Comparison of ENCODE assay signal across 24 cellular contexts in the genomic region with DNA sequence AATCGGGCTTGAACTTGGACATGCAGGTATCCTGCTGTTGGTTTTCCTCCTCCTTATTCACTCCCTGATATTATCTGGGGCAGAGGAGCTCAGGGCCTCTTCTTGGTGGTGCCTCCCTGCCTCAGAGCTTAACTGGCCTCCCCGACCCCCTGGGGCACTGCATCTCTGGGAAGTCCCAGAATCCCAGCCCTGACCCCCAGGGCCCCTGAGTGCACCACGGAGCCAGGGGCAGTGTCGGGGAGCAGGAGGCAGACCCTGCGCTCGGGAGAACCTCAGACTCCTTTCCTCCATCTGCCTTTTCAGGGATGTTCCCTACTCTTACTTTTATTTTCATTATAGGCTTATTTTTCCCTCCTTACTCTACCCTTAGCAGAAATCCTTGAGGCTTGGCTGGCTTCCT.
"Had no signal": no experiment of that assay in that cellular context is flagged by ENCODE, and none has a peak within 500 bp of the region (broad histone marks: within the 10 kb centered on the region; RNA-seq: fewer than 3 reads in every experiment).

No MANE protein-coding gene starts in this region.

- H3K36me3 ChIP-seq: ascending aorta, esophagus muscularis mucosa, gastroesophageal sphincter, heart left ventricle, neutrophil, upper lobe of left lung had no signal

- H3K4me3 ChIP-seq: ascending aorta, esophagus muscularis mucosa, gastroesophageal sphincter, heart left ventricle, upper lobe of left lung had no signal

- H3K9me3 ChIP-seq: ascending aorta, neutrophil had no signal

- H3K27me3 ChIP-seq: ascending aorta, neutrophil, upper lobe of left lung had no signal

- H3K36me3 Mint-ChIP-seq: activated naive CD4-positive, alpha-beta T cell treated with anti-CD3 and anti-CD28 coated beads, Interleukin-2, amount 10 ng/mL, durations not matched to agents 7 days and 5 days; memory B cell had no signal

- H3K79me2 ChIP-seq: parathyroid adenoma had no signal

- H3K9ac ChIP-seq: parathyroid adenoma had no signal

- ATAC-seq: activated CD4-positive, alpha-beta T cell treated with anti-CD3 and anti-CD28 coated beads for 36 hours; gastroesophageal sphincter; heart left ventricle; left ventricle myocardium superior; naive thymus-derived CD4-positive, alpha-beta T cell; stimulated activated naive CD8-positive, alpha-beta T cell treated with anti-CD3 and anti-CD28 coated beads, Interleukin-15, Interleukin-2, amounts not matched to agents 100 U/mL and 50 U/mL, for 24 hours had no signal

- DNase-seq: activated CD4-positive, alpha-beta T cell treated with anti-CD3 and anti-CD28 coated beads for 36 hours; activated CD4-positive, alpha-beta T cell treated with anti-CD3 and anti-CD28 coated beads, Interleukin-2, amount 50 U/mL, for 48 hours; activated naive CD4-positive, alpha-beta T cell treated with anti-CD3 and anti-CD28 coated beads, Interleukin-2, amount 10 ng/mL, durations not matched to agents 7 days and 5 days; effector memory CD4-positive, alpha-beta T cell; left ventricle myocardium superior; naive thymus-derived CD4-positive, alpha-beta T cell; stimulated activated CD4-positive, alpha-beta T cell treated with anti-CD3 and anti-CD28 coated beads, Interleukin-2, amount 100 ng/mL, for 24 hours; stimulated activated naive CD8-positive, alpha-beta T cell treated with anti-CD3 and anti-CD28 coated beads, Interleukin-15, Interleukin-2, amounts not matched to agents 100 U/mL and 50 U/mL, for 24 hours; substantia nigra; SW 1271; T-helper 2 cell had no signal

- H2AFZ ChIP-seq: parathyroid adenoma had no signal

- H3K4me3 Mint-ChIP-seq: activated CD4-positive, alpha-beta T cell treated with anti-CD3 and anti-CD28 coated beads for 36 hours; activated naive CD4-positive, alpha-beta T cell treated with anti-CD3 and anti-CD28 coated beads, Interleukin-2, amount 10 ng/mL, durations not matched to agents 7 days and 5 days; activated T-cell treated with anti-CD3 and anti-CD28 coated beads, Interleukin-2, amount 50 U/mL, for 24 hours; dendritic cell treated with granulocyte-macrophage colony-stimulating factor and Interleukin-4, amounts not matched to agents 40 ng/mL and 50 ng/mL, for 4 days; memory B cell; naive thymus-derived CD4-positive, alpha-beta T cell had no signal

- H3K4me1 Mint-ChIP-seq: activated CD4-positive, alpha-beta T cell treated with anti-CD3 and anti-CD28 coated beads for 36 hours; activated naive CD4-positive, alpha-beta T cell treated with anti-CD3 and anti-CD28 coated beads, Interleukin-2, amount 10 ng/mL, durations not matched to agents 7 days and 5 days; memory B cell; naive thymus-derived CD4-positive, alpha-beta T cell had no signal

- FAIRE-seq: endothelial cell of umbilical vein had no signal

- H3K27ac Mint-ChIP-seq: activated CD4-positive, alpha-beta T cell treated with anti-CD3 and anti-CD28 coated beads for 36 hours; activated naive CD4-positive, alpha-beta T cell treated with anti-CD3 and anti-CD28 coated beads, Interleukin-2, amount 10 ng/mL, durations not matched to agents 7 days and 5 days; activated T-cell treated with anti-CD3 and anti-CD28 coated beads, Interleukin-2, amount 50 U/mL, for 24 hours; activated T-helper 2 cell treated with anti-CD3 and anti-CD28 coated beads, Interferon-gamma antibody, Interleukin-2, Interleukin-4, amounts not matched to agents 10 μg/mL and 5 μg/mL and 100 μg/mL, durations not matched to agents 14 hours and 24 hours and 36 hours; dendritic cell treated with granulocyte-macrophage colony-stimulating factor and Interleukin-4, amounts not matched to agents 40 ng/mL and 50 ng/mL, for 4 days; memory B cell; naive thymus-derived CD4-positive, alpha-beta T cell had no signal

- H3K4me1 ChIP-seq: ascending aorta, esophagus muscularis mucosa, gastroesophageal sphincter, heart left ventricle, parathyroid adenoma, upper lobe of left lung had no signal

- H3K27me3 Mint-ChIP-seq: dendritic cell treated with granulocyte-macrophage colony-stimulating factor and Interleukin-4, amounts not matched to agents 40 ng/mL and 50 ng/mL, for 4 days had no signal

- H3K27ac ChIP-seq: ascending aorta, esophagus muscularis mucosa, gastroesophageal sphincter, heart left ventricle, neutrophil, parathyroid adenoma, upper lobe of left lung, VCaP had no signal
